In the genomic region with DNA sequence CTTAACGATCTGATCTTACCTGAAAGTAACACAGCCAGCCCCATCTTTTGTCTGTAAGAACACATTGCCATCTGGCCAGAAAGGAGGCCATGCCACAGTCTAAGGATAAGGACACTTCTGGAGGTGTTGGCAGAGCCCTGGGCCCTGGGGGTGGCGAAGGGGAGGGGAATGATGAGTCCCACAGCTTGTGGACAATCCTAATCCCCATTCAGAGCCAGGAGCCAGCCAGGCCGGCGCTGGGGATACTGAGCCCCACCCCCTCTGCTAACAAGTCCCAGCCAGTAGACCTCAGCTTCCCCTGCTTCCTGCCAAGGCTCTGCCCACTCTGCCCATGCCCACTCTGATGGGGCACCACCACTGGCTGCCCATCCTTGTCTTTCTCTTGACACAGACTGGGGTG, we compare ENCODE assay signal across 9 cellular contexts.
"Had no signal": no experiment of that assay in that cellular context is flagged by ENCODE, and none has a peak within 500 bp of the region (broad histone marks: within the 10 kb centered on the region; RNA-seq: fewer than 3 reads in every experiment).

No MANE protein-coding gene starts in this region.

- ATAC-seq: activated T-cell treated with anti-CD3 and anti-CD28 coated beads, Interleukin-2, amount 50 U/mL, for 4 hours had no signal

- H3K36me3 ChIP-seq: tibial artery, uterus had no signal

- H3K27me3 ChIP-seq: tibial artery, uterus had no signal

- H3K4me3 ChIP-seq: tibial artery, uterus had no signal

- H3K4me1 ChIP-seq: uterus had no signal

- H3K27ac ChIP-seq: parathyroid adenoma, tibial artery, uterus had no signal

- H3K9me3 ChIP-seq: tibial artery, uterus had no signal

- DNase-seq: activated CD4-positive, alpha-beta T cell treated with anti-CD3 and anti-CD28 coated beads, Interleukin-2, amount 50 U/mL, for 4 hours; activated CD4-positive, CD25-positive, alpha-beta regulatory T cell treated with anti-CD3 and anti-CD28 coated beads, Interleukin-2, amount 50 U/mL, for 72 hours; activated gamma-delta T cell; activated naive CD8-positive, alpha-beta T cell treated with anti-CD3 and anti-CD28 coated beads for 36 hours; activated T-cell treated with anti-CD3 and anti-CD28 coated beads, Interleukin-2, amount 50 U/mL, for 4 hours; glutamatergic neuron; tibial artery; uterus had no signal
